Comparison of ENCODE assay signal across 9 cellular contexts in genomic region chr11:72793452-72794367, GRCh38. TPM values are rescaled to one million over a fixed set of nuclear protein-coding genes. Genes with fewer than 3 reads are reported as not detected.
DNase-seq lines count a peak whose midpoint lies in the region; ATAC-seq, FAIRE-seq and TF ChIP-seq lines count a peak whose summit lies in the region.
"Had no signal": no experiment of that assay in that cellular context is flagged by ENCODE, and none has a peak within 500 bp of the region (broad histone marks: within the 10 kb centered on the region; RNA-seq: fewer than 3 reads in every experiment).

STARD10 (minus strand) TSS chr11:72794047; CDS start chr11:72781181, 12,866 bp downstream.

- peak within 1 kb of the TSS; percentile 71 for H2AFZ ChIP-seq in smooth muscle cell (ENCODE audit: low read depth)

- peak within 1 kb of the TSS; percentile 85 for H3K4me2 ChIP-seq in smooth muscle cell

- H3K4me3 ChIP-seq in WERI-Rb-1 (ENCODE audit: low read depth, low read length) (peak within 1 kb of the TSS; percentile 85), bronchial epithelial cell (ENCODE audit: low read depth, low read length) (peak within 1 kb of the TSS; percentile 52), smooth muscle cell (peak within 1 kb of the TSS; percentile 69)

- no peak for FAIRE-seq in bronchial epithelial cell (lab: Jason Lieb, UNC)
- FAIRE-seq: colon had no signal

- no peaks in the 10 kb centered on the region for H4K20me1 ChIP-seq in smooth muscle cell (ENCODE audit: low read depth)

- peak; percentile 72 for ATAC-seq in GM18873 (IDR thresholded peaks at IDR 0.05; ENCODE audit: low FRiP score, unreplicated experiment)
- ATAC-seq in HG03139 (IDR thresholded peaks at IDR 0.05; ENCODE audit: unreplicated experiment), result peak; percentile 77

- H3K27me3 ChIP-seq in WERI-Rb-1 (ENCODE audit: insufficient read depth, low read depth, severe bottlenecking) (no peaks in the 10 kb centered on the region), bronchial epithelial cell (ENCODE audit: control insufficient read depth, insufficient read depth, low read length) (no peaks in the 10 kb centered on the region), smooth muscle cell (ENCODE audit: low read depth) (no peaks in the 10 kb centered on the region)

- TF ChIP-seq CTCF in WERI-Rb-1 (IDR thresholded peaks at IDR 0.05; ENCODE audit: low read depth, low read length) (peak; percentile 87), bronchial epithelial cell (IDR thresholded peaks at IDR 0.05; ENCODE audit: insufficient read depth, low read length, severe bottlenecking) (peak; percentile 97), smooth muscle cell (IDR thresholded peaks at IDR 0.05; ENCODE audit: borderline replicate concordance, insufficient read depth, poor library complexity, severe bottlenecking) (peak; percentile 97)

- H3K27ac ChIP-seq in WERI-Rb-1 (peak within 1 kb of the TSS; percentile 62), smooth muscle cell (ENCODE audit: low read depth) (peak within 1 kb of the TSS; percentile 97)

- H3K36me3 ChIP-seq in WERI-Rb-1 (no peaks in the 10 kb centered on the region), bronchial epithelial cell (ENCODE audit: control insufficient read depth, insufficient read depth, low read length) (no peaks in the 10 kb centered on the region), smooth muscle cell (ENCODE audit: low read depth) (no peaks in the 10 kb centered on the region)

- 2% methylated on average over 55 of the region's 55 CpGs for WGBS in smooth muscle cell (ENCODE audit: low lambda C conversion rate)

- no peaks in the 10 kb centered on the region for H3K79me2 ChIP-seq in smooth muscle cell (ENCODE audit: low read depth)

- H3K9me3 ChIP-seq in WERI-Rb-1 (ENCODE audit: severe bottlenecking), result no peaks in the 10 kb centered on the region
- no peaks in the 10 kb centered on the region for H3K9me3 ChIP-seq in smooth muscle cell (replicated peaks; ENCODE audit: low read depth)

- peaks cover 16% of the 10 kb centered on the region for H3K4me1 ChIP-seq in smooth muscle cell (ENCODE audit: low read depth)

- H3F3A ChIP-seq in smooth muscle cell (ENCODE audit: low read depth), result peaks cover 7% of the 10 kb centered on the region

- H3K9ac ChIP-seq in smooth muscle cell (ENCODE audit: low read depth), result peak within 1 kb of the TSS; percentile 84

- peak; percentile 100 for DNase-seq in AG08395 (ENCODE audit: low spot score)
- DNase-seq in NCI-H2227 (lab: John Stamatoyannopoulos, UW; ENCODE audit: unreplicated experiment), result peak; percentile 98
- DNase-seq in WERI-Rb-1, result peak; percentile 95
- peak; percentile 82 for DNase-seq in bronchial epithelial cell (ENCODE audit: low read depth)
- peak; percentile 97 for DNase-seq in iPS-NIHi11 (ENCODE audit: low spot score)
- DNase-seq in smooth muscle cell (lab: John Stamatoyannopoulos, UW; ENCODE audit: unreplicated experiment), result peak; percentile 97

RNA-seq across cellular contexts. Expression of gene STARD10, which starts in this region (rescaled TPM):
- total RNA-seq in bronchial epithelial cell, result 118 and 179 TPM in 2 replicates
- total RNA-seq in smooth muscle cell, result 87.7 and 113 TPM in 2 replicates
- 130 and 249 TPM in 2 replicates for polyA plus RNA-seq in smooth muscle cell

Comparison
In these comparisons a context has a peak if more than half of its experiments do, and no peak if none do; other contexts are left out.
1. Peak in every context shown above with its lines: DNase-seq, ATAC-seq, H3K4me3 ChIP-seq and H3K27ac ChIP-seq.